18 cellular contexts compared by ENCODE assay signal in genomic region chr2:46366675-46367067, GRCh38.
DNase-seq lines count a peak whose midpoint lies in the region; ATAC-seq and TF ChIP-seq lines count a peak whose summit lies in the region.
"Had no signal": no experiment of that assay in that cellular context is flagged by ENCODE, and none has a peak within 500 bp of the region (broad histone marks: within the 10 kb centered on the region; RNA-seq: fewer than 3 reads in every experiment).

No MANE protein-coding gene starts in this region.

- H3K9me2 ChIP-seq in GM23338 (ENCODE audit: insufficient read depth), result peaks cover 10% of the 10 kb centered on the region; the same call in 1 of the 2 replicates

- H3K4me2 ChIP-seq in GM23338, result no peak overlapping the region

- no peaks in the 10 kb centered on the region for H3K79me2 ChIP-seq in GM23338 (replicated peaks; ENCODE audit: insufficient read depth)

- H3K27ac Mint-ChIP-seq in GM23338, result no peak overlapping the region
- H3K27ac Mint-ChIP-seq in chondrocyte (ENCODE audit: unreplicated experiment), result no peak overlapping the region
- H3K27ac Mint-ChIP-seq: CD14-positive monocyte had no signal

- H3K36me3 ChIP-seq in GM23338 (ENCODE audit: insufficient read depth) (0 out of 2 replicates have a peak, but pooled peaks cover 7% of the 10 kb centered on the region), right lobe of liver (peaks cover 10 to 54% (median 25%) of the 10 kb centered on the region in 4 donors)

- TF ChIP-seq CTCF in GM23338 (conservative IDR thresholded peaks at IDR 0.05; ENCODE audit: low read depth in 2 of 2), result no peak
- TF ChIP-seq CTCF in chondrocyte (IDR thresholded peaks at IDR 0.05), result peak; percentile 41
- TF ChIP-seq CTCF in right lobe of liver (IDR thresholded peaks at IDR 0.05), result no peak

- peaks cover 6% of the 10 kb centered on the region; the same call in 2 of the 3 replicates for H3K9me3 Mint-ChIP-seq in GM23338
- H3K9me3 Mint-ChIP-seq in chondrocyte (ENCODE audit: low read depth), result no peaks in the 10 kb centered on the region
- H3K9me3 Mint-ChIP-seq: CD14-positive monocyte had no signal

- H3K36me3 Mint-ChIP-seq in GM23338 (ENCODE audit: low read depth), result no peaks in the 10 kb centered on the region; the same call in 2 of the 3 replicates
- peaks cover 19% of the 10 kb centered on the region for H3K36me3 Mint-ChIP-seq in chondrocyte (ENCODE audit: low read depth)
- H3K36me3 Mint-ChIP-seq: CD14-positive monocyte had no signal

- H3K4me3 Mint-ChIP-seq in GM23338 (no peak overlapping the region), chondrocyte (ENCODE audit: unreplicated experiment) (no peak overlapping the region)
- H3K4me3 Mint-ChIP-seq: CD14-positive monocyte had no signal

- H3F3A ChIP-seq in GM23338 (replicated peaks; ENCODE audit: low read depth), result no peaks in the 10 kb centered on the region

- no peak overlapping the region for H3K4me3 ChIP-seq in GM23338
- no peak overlapping the region for H3K4me3 ChIP-seq in right lobe of liver
- H3K4me3 ChIP-seq: GM12878, GM23248, K562 had no signal

- DNase-seq in GM23338 (ENCODE audit: low spot score), result no peak
- no peak for DNase-seq in chondrocyte (ENCODE audit: low spot score)
- DNase-seq in right lobe of liver, result peak in 2 of 3 donors; percentile 66 to 74
- no peak for DNase-seq in sciatic nerve (ENCODE audit: low spot score)
- no peak for DNase-seq in putamen (ENCODE audit: low spot score)
- DNase-seq: DMS 273 treated with DMSO at 0.1 percent for 48 hours, GDM1, NCI-H1417 treated with DMSO at 0.1 percent for 48 hours, NCI-H1930, NCI-H2171, NCI-H69 had no signal

- WGBS in right lobe of liver (ENCODE audit: insufficient coverage, low coverage, low lambda C conversion rate, missing lambda C conversion rate), result 27% methylated on average over 9 of the region's 9 CpGs

- H4K20me1 ChIP-seq in GM23338 (replicated peaks; ENCODE audit: insufficient read depth), result no peaks in the 10 kb centered on the region

- H3K27me3 Mint-ChIP-seq in GM23338 (ENCODE audit: insufficient read depth, low read depth, poor library complexity) (no peaks in the 10 kb centered on the region), chondrocyte (ENCODE audit: low read depth) (no peaks in the 10 kb centered on the region)

- H2AFZ ChIP-seq in GM23338, result no peak overlapping the region
- H2AFZ ChIP-seq: GM23248 had no signal

- H3K9me3 ChIP-seq in right lobe of liver, result no peaks in the 10 kb centered on the region

- peak; percentile 15 for TF ChIP-seq POLR2A in right lobe of liver (IDR thresholded peaks at IDR 0.05)

- H3K4me1 Mint-ChIP-seq in GM23338 (0 out of 3 replicates have a peak, but pooled peaks cover 2% of the 10 kb centered on the region), chondrocyte (ENCODE audit: low read depth) (peaks cover 18% of the 10 kb centered on the region)

- H3K4me1 ChIP-seq in GM23338 (ENCODE audit: insufficient read depth) (no peaks in the 10 kb centered on the region), right lobe of liver (peaks cover 0 to 24% (median 12%) of the 10 kb centered on the region in 4 donors)

- H3K27ac ChIP-seq in GM23338 (ENCODE audit: low read depth) (no peak overlapping the region), right lobe of liver (peak overlapping the region; percentile 18 to 61 (median 45))
- H3K27ac ChIP-seq: GM23248, RWPE1 had no signal

- ATAC-seq in GM23338 (peak; percentile 24; the same call in 2 of the 3 replicates), right lobe of liver (peak; percentile 64 to 78 (median 76)), sciatic nerve (peak; percentile 23), HG02973 (IDR thresholded peaks at IDR 0.05; ENCODE audit: unreplicated experiment) (no peak), esophagus mucosa (no peak)

- intact Hi-C loops in right lobe of liver (cut with DNase I) (loop anchor here in 1 of 2 donors (10.0 kb wide), 1 partner anchor 352 kb away; no protein-coding TSS in a partner anchor), sciatic nerve (cut with DNase I) (loop anchor here (10.0 kb wide), 1 partner anchor 302 kb away; no protein-coding TSS in a partner anchor)

- H3K27me3 ChIP-seq in GM23338 (ENCODE audit: insufficient read depth) (no peaks in the 10 kb centered on the region), right lobe of liver (no peaks in the 10 kb centered on the region)

TF ChIP-seq in GM23338, 12 proteins besides CTCF, POLR2A, EP300 and RAD21:
- TF ChIP-seq ZNF462 (CRISPR knock-in tag; IDR thresholded peaks at IDR 0.05) (no peak), STAT1 (IDR thresholded peaks at IDR 0.05; ENCODE audit: unreplicated experiment) (no peak), NANOG (IDR thresholded peaks at IDR 0.05; ENCODE audit: borderline replicate concordance) (no peak), EZH2phosphoT487 (IDR thresholded peaks at IDR 0.05; ENCODE audit: unreplicated experiment) (no peak), JUNB (IDR thresholded peaks at IDR 0.05; ENCODE audit: unreplicated experiment) (no peak), ZNF114 (CRISPR knock-in tag; IDR thresholded peaks at IDR 0.05) (no peak)

Comparison
In these comparisons a context has a peak if more than half of its experiments do, and no peak if none do; other contexts are left out.
1. ATAC-seq: peak in GM23338 (single experiment), right lobe of liver (4 of 4) and sciatic nerve (single experiment); none in HG02973 (single experiment) and esophagus mucosa (single experiment).
2. DNase-seq: peak in right lobe of liver (2 of 3); none in GM23338 (single experiment), chondrocyte (single experiment), sciatic nerve (single experiment) and putamen (single experiment).